17 cellular contexts compared by ENCODE assay signal in the genomic region with DNA sequence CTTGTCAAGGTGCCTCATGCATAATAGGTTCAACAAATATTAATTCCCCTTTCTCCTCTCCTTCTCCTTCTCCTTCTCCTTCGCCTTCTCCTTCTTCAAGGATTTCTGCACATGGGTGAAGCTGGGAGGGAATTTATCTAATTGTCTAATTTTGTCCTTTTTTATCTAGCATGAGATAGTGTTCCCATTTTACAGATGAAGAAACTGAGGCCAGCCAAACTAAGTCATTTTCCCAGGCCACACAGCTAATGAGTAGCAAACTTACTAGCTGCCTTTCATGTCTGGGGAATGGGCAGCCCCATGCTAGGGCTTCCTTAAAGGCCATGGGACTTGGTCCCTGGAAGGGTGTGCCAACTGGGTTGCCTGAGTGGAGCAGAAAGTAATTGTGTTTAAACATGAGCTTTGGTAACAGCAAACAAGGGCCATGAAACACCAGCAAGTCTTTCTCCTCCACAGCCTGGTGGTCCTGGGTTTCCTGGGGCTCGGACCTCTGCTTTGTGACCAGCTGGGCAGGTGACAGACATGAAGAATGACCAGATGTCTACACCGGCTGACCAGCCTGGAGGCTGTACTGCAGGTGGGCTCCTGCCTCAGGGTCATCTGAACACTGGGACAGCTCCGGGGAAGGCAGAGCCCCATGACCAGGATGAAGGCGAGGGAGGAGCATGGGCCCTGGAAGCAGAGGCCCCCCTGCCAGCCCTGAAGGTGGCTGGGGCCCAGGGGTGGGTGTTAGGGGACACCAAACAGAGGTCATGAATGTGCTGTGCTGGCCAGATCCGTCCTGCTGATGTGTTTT.
"Had no signal": no experiment of that assay in that cellular context is flagged by ENCODE, and none has a peak within 500 bp of the region (broad histone marks: within the 10 kb centered on the region; RNA-seq: fewer than 3 reads in every experiment).

No MANE protein-coding gene starts in this region.

- H3K4me3 ChIP-seq: gastroesophageal sphincter, uterus had no signal

- H3K36me3 Mint-ChIP-seq: activated naive CD4-positive, alpha-beta T cell treated with anti-CD3 and anti-CD28 coated beads, Interleukin-2, amount 10 ng/mL, durations not matched to agents 7 days and 5 days; naive B cell had no signal

- H2AFZ ChIP-seq: parathyroid adenoma had no signal

- H3K4me1 ChIP-seq: parathyroid adenoma, uterus had no signal

- H3K4me1 Mint-ChIP-seq: naive B cell had no signal

- H3K4me3 Mint-ChIP-seq: activated naive CD4-positive, alpha-beta T cell treated with anti-CD3 and anti-CD28 coated beads, Interleukin-2, amount 10 ng/mL, durations not matched to agents 7 days and 5 days; effector memory CD8-positive, alpha-beta T cell had no signal

- H3K9me3 Mint-ChIP-seq: activated naive CD4-positive, alpha-beta T cell treated with anti-CD3 and anti-CD28 coated beads, Interleukin-2, amount 10 ng/mL, durations not matched to agents 7 days and 5 days; effector memory CD8-positive, alpha-beta T cell; naive B cell had no signal

- H3K9me3 ChIP-seq: gastroesophageal sphincter, uterus had no signal

- H3K9ac ChIP-seq: parathyroid adenoma had no signal

- H3K27ac Mint-ChIP-seq: activated naive CD4-positive, alpha-beta T cell treated with anti-CD3 and anti-CD28 coated beads, Interleukin-2, amount 10 ng/mL, durations not matched to agents 7 days and 5 days; effector memory CD8-positive, alpha-beta T cell had no signal

- H3K79me2 ChIP-seq: parathyroid adenoma had no signal

- DNase-seq: activated CD4-positive, CD25-positive, alpha-beta regulatory T cell treated with anti-CD3 and anti-CD28 coated beads, Interleukin-2, amount 50 U/mL, for 72 hours; activated naive CD4-positive, alpha-beta T cell treated with anti-CD3 and anti-CD28 coated beads, Interleukin-2, amount 10 ng/mL, durations not matched to agents 7 days and 5 days; activated T-cell treated with anti-CD3 and anti-CD28 coated beads, Interleukin-2, amount 50 U/mL, for 1 hour; amniotic stem cell; cerebellar nuclear complex; dermis blood vessel endothelial cell; effector memory CD8-positive, alpha-beta T cell; mammary epithelial cell; naive B cell; stimulated activated CD4-positive, alpha-beta T cell treated with anti-CD3 and anti-CD28 coated beads, Interleukin-4, amount 100 ng/mL, for 24 hours; stimulated activated naive CD4-positive, alpha-beta T cell treated with Interleukin-2 at 50 U/mL for 16 hours; T-helper 1 cell; T1000 had no signal

- H3K27me3 ChIP-seq: gastroesophageal sphincter, uterus had no signal

- H3K27ac ChIP-seq: epithelial cell of prostate, parathyroid adenoma, uterus had no signal

- H3K36me3 ChIP-seq: gastroesophageal sphincter, uterus had no signal
